ENCODE assay signal across 12 cellular contexts in genomic region chr6:329888-330691, GRCh38. TPM values are rescaled to one million over a fixed set of nuclear protein-coding genes. Genes with fewer than 3 reads are reported as not detected.
A peak's percentile ranks its signal among the peaks of the same experiment; 100 is the strongest.
DNase-seq lines count a peak whose midpoint lies in the region; ATAC-seq and TF ChIP-seq lines count a peak whose summit lies in the region.
"Had no signal": no experiment of that assay in that cellular context is flagged by ENCODE, and none has a peak within 500 bp of the region (broad histone marks: within the 10 kb centered on the region; RNA-seq: fewer than 3 reads in every experiment).

No MANE protein-coding gene starts in this region.

- peak overlapping the region; percentile 86 for H3K4me2 ChIP-seq in KMS-11

- peak overlapping the region; percentile 11; the same call in 1 of the 2 replicates for H2AFZ ChIP-seq in KMS-11 (ENCODE audit: low read depth)

- 78 to 84% methylated on average over 15 of the region's 15 CpGs for WGBS in sigmoid colon, 2 donors

- peak; percentile 72 to 95 (median 82) for TF ChIP-seq EP300 in sigmoid colon (IDR thresholded peaks at IDR 0.05)

- DNase-seq in fibroblast of mammary gland (ENCODE audit: low read depth) = peak; percentile 83
- peak; percentile 78 for DNase-seq in sigmoid colon
- DNase-seq in NCI-H526 (lab: John Stamatoyannopoulos, UW) = no peak
- DNase-seq in LoVo (ENCODE audit: low spot score) = no peak
- DNase-seq: activated CD8-positive, alpha-beta T cell treated with anti-CD3 and anti-CD28 coated beads for 36 hours; activated naive CD4-positive, alpha-beta T cell treated with Interleukin-2 at 50 U/mL for 16 hours; CD8-positive, alpha-beta memory T cell; right lobe of liver; substantia nigra had no signal

- no peak for ATAC-seq in HG03196 (IDR thresholded peaks at IDR 0.05; ENCODE audit: unreplicated experiment)
- ATAC-seq: activated CD8-positive, alpha-beta T cell treated with anti-CD3 and anti-CD28 coated beads for 36 hours had no signal

- no peak for TF ChIP-seq POLR2A in sigmoid colon (IDR thresholded peaks at IDR 0.05)

- H3K79me2 ChIP-seq in KMS-11 (ENCODE audit: insufficient read depth, low read depth) = peaks cover 16% of the 10 kb centered on the region

- H4K20me1 ChIP-seq in KMS-11 (ENCODE audit: insufficient read depth) = no peaks in the 10 kb centered on the region

- H3K27ac ChIP-seq in KMS-11 (peak overlapping the region; percentile 92), sigmoid colon (peak overlapping the region in 3 of 4 donors; percentile 39 to 69 (median 61))
- H3K27ac ChIP-seq: right lobe of liver had no signal

- peak; percentile 45; the same call in 1 of the 2 replicates for TF ChIP-seq CTCF in GM12875 (IDR thresholded peaks at IDR 0.05; ENCODE audit: borderline replicate concordance, insufficient read depth, low read depth, low read length)
- TF ChIP-seq CTCF in KMS-11 (conservative IDR thresholded peaks at IDR 0.05; ENCODE audit: low read depth, low read length) = peak; percentile 69
- no peak for TF ChIP-seq CTCF in fibroblast of mammary gland (conservative IDR thresholded peaks at IDR 0.05; ENCODE audit: control insufficient read depth, insufficient read depth, low read depth, low read length)
- TF ChIP-seq CTCF in sigmoid colon (IDR thresholded peaks at IDR 0.05) = peak in 1 of 4 experiments; percentile 18

- no peaks in the 10 kb centered on the region for H3K9me3 ChIP-seq in sigmoid colon
- H3K9me3 ChIP-seq: right lobe of liver had no signal

- intact Hi-C loops in sigmoid colon (cut with DNase I) = loop anchor here (1.0 to 10.0 kb wide), 3 partner anchors 38 to 1055 kb away; partner anchors contain the start of genes DUSP22 and FOXF2

- H3K4me1 ChIP-seq in KMS-11 (ENCODE audit: low read depth, poor library complexity, severe bottlenecking) = peaks cover 93% of the 10 kb centered on the region
- H3K4me1 ChIP-seq in sigmoid colon = peaks cover 0 to 66% (median 47%) of the 10 kb centered on the region in 4 donors

- no peaks in the 10 kb centered on the region for H3K27me3 ChIP-seq in KMS-11 (ENCODE audit: insufficient read depth, low read depth)
- no peaks in the 10 kb centered on the region for H3K27me3 ChIP-seq in sigmoid colon
- H3K27me3 ChIP-seq: right lobe of liver had no signal

- H3K9ac ChIP-seq in KMS-11 = peak overlapping the region; percentile 66

- no peaks in the 10 kb centered on the region for H3K36me3 ChIP-seq in KMS-11 (ENCODE audit: insufficient read depth)
- H3K36me3 ChIP-seq in sigmoid colon = no peaks in the 10 kb centered on the region

- H3K4me3 ChIP-seq in GM12875 (ENCODE audit: low read depth, low read length) = peak overlapping the region; percentile 0
- H3K4me3 ChIP-seq in KMS-11 (IDR thresholded peaks at IDR 0.05; ENCODE audit: insufficient read depth, low read depth, low read length) = no peak overlapping the region
- H3K4me3 ChIP-seq in fibroblast of mammary gland (ENCODE audit: control insufficient read depth, low read depth, low read length) = no peak overlapping the region
- peak overlapping the region in 1 of 4 donors; percentile 2 for H3K4me3 ChIP-seq in sigmoid colon
- H3K4me3 ChIP-seq: right lobe of liver had no signal

RNA-seq across cellular contexts. Expression of gene DUSP22, which starts 37.8 kb away (rescaled TPM):
- 100 to 1,000 TPM in 1 of 4 donors, 10 to 100 TPM in 3; 55.6 to 113 (median 80.5) TPM for total RNA-seq in sigmoid colon
- polyA plus RNA-seq in sigmoid colon = 10 to 100 TPM; 15.7 to 35.3 (median 32.4) TPM

Comparison
In these comparisons a context has a peak if more than half of its experiments do, and no peak if none do; other contexts are left out.
1. DNase-seq: peak in fibroblast of mammary gland (single experiment) and sigmoid colon (single experiment); none in NCI-H526 (0 of 2) and LoVo (single experiment).